In the genomic region with DNA sequence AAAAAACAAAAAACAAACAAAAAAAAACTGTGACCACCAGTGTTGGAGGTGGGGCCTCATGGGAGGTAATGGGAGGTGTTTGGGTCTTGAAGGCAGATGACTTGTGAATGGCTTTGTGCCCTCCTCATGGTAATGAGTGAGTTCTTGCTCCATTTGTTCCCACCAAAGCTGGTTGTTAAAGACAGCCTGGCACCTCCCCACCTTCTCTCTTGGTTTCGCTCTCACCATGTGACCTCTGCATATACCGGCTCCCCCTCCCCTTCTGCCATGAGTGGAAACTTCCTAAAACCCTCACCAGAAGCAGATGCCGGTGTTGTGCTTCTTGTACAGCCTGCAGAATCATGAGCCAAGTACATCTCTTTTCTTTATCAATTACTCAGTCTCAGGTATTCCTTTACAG, we compare ENCODE assay signal across 19 cellular contexts.
"Had no signal": no experiment of that assay in that cellular context is flagged by ENCODE, and none has a peak within 500 bp of the region (broad histone marks: within the 10 kb centered on the region; RNA-seq: fewer than 3 reads in every experiment).

No MANE protein-coding gene starts in this region.

- H2AFZ ChIP-seq: hepatocyte had no signal

- H3K4me3 Mint-ChIP-seq: dendritic cell treated with granulocyte-macrophage colony-stimulating factor and Interleukin-4, amounts not matched to agents 40 ng/mL and 50 ng/mL, for 4 days; nephron; stimulated activated effector memory CD8-positive, alpha-beta T cell treated with anti-CD3 and anti-CD28 coated beads, Interleukin-12 subunit alpha, Interleukin-12 subunit beta, amount 100 ng/mL, for 72 hours; type B pancreatic cell had no signal

- FAIRE-seq: colon, kidney, urothelium cell line had no signal

- H3K4me2 ChIP-seq: hepatocyte had no signal

- H3K9me3 ChIP-seq: left ventricle myocardium inferior, lower lobe of right lung, psoas muscle, right lobe of liver had no signal

- H3K27me3 ChIP-seq: foreskin keratinocyte, hepatocyte, right lobe of liver had no signal

- H3K27ac Mint-ChIP-seq: dendritic cell treated with granulocyte-macrophage colony-stimulating factor and Interleukin-4, amounts not matched to agents 40 ng/mL and 50 ng/mL, for 4 days; nephron; stimulated activated effector memory CD8-positive, alpha-beta T cell treated with anti-CD3 and anti-CD28 coated beads, Interleukin-12 subunit alpha, Interleukin-12 subunit beta, amount 100 ng/mL, for 72 hours; type B pancreatic cell had no signal

- H3K27me3 Mint-ChIP-seq: dendritic cell treated with granulocyte-macrophage colony-stimulating factor and Interleukin-4, amounts not matched to agents 40 ng/mL and 50 ng/mL, for 4 days; naive B cell; type B pancreatic cell had no signal

- ATAC-seq: foreskin keratinocyte, left cardiac atrium, lower lobe of right lung, psoas muscle, right lobe of liver had no signal

- H3K79me2 ChIP-seq: hepatocyte had no signal

- H3K4me3 ChIP-seq: hepatocyte, left ventricle myocardium inferior, lower lobe of right lung, psoas muscle, right lobe of liver had no signal

- DNase-seq: foreskin keratinocyte; kidney; left cardiac atrium; left ventricle myocardium inferior; lower lobe of right lung; mesenchymal stem cell; naive B cell; psoas muscle; retina; right lobe of liver; stimulated activated CD4-positive, alpha-beta T cell treated with anti-CD3 and anti-CD28 coated beads, Interleukin-4, amount 100 ng/mL, for 1 hour; stimulated activated CD8-positive, alpha-beta memory T cell treated with anti-CD3 and anti-CD28 coated beads, Interleukin-4, amount 100 ng/mL, for 48 hours had no signal

- H3K9me3 Mint-ChIP-seq: dendritic cell treated with granulocyte-macrophage colony-stimulating factor and Interleukin-4, amounts not matched to agents 40 ng/mL and 50 ng/mL, for 4 days; naive B cell; nephron; stimulated activated effector memory CD8-positive, alpha-beta T cell treated with anti-CD3 and anti-CD28 coated beads, Interleukin-12 subunit alpha, Interleukin-12 subunit beta, amount 100 ng/mL, for 72 hours; type B pancreatic cell had no signal

- H3K36me3 ChIP-seq: left ventricle myocardium inferior, lower lobe of right lung, right lobe of liver had no signal

- H3K27ac ChIP-seq: foreskin keratinocyte, hepatocyte, left ventricle myocardium inferior, lower lobe of right lung, psoas muscle, right lobe of liver had no signal

- H3K4me1 ChIP-seq: foreskin keratinocyte, left ventricle myocardium inferior, lower lobe of right lung, psoas muscle had no signal

- H3K36me3 Mint-ChIP-seq: naive B cell; stimulated activated effector memory CD8-positive, alpha-beta T cell treated with anti-CD3 and anti-CD28 coated beads, Interleukin-12 subunit alpha, Interleukin-12 subunit beta, amount 100 ng/mL, for 72 hours; type B pancreatic cell had no signal
